Comparison of ENCODE assay signal across 17 cellular contexts in genomic region chr3:108073712-108074431, GRCh38. TPM values are rescaled to one million over a fixed set of nuclear protein-coding genes. Genes with fewer than 3 reads are reported as not detected.
DNase-seq lines count a peak whose midpoint lies in the region; TF ChIP-seq lines count a peak whose summit lies in the region.
"Had no signal": no experiment of that assay in that cellular context is flagged by ENCODE, and none has a peak within 500 bp of the region (broad histone marks: within the 10 kb centered on the region; RNA-seq: fewer than 3 reads in every experiment).

No MANE protein-coding gene starts in this region.

- H3K4me3 ChIP-seq in MG63 = no peak overlapping the region
- H3K4me3 ChIP-seq in epithelial cell of esophagus (ENCODE audit: low read length) = no peak overlapping the region
- H3K4me3 ChIP-seq in colonic mucosa = no peak overlapping the region
- H3K4me3 ChIP-seq in adrenal gland = no peak overlapping the region
- H3K4me3 ChIP-seq: cardiac muscle cell, gastrocnemius medialis had no signal

- H3K27ac ChIP-seq in colonic mucosa = no peak overlapping the region
- no peak overlapping the region for H3K27ac ChIP-seq in adrenal gland
- H3K27ac ChIP-seq: cardiac muscle cell, gastrocnemius medialis had no signal

- no peak overlapping the region for H3K9ac ChIP-seq in colonic mucosa (ENCODE audit: low read depth in 2 of 2, low read length in 2 of 2)

- H3K27me3 ChIP-seq in MG63 (no peaks in the 10 kb centered on the region), colonic mucosa (no peaks in the 10 kb centered on the region), adrenal gland (no peaks in the 10 kb centered on the region)
- H3K27me3 ChIP-seq: cardiac muscle cell, gastrocnemius medialis had no signal

- H3K4me3 Mint-ChIP-seq in activated naive CD4-positive, alpha-beta T cell treated with anti-CD3 and anti-CD28 coated beads, Interleukin-2, amount 50 U/mL, for 24 hours = no peak overlapping the region
- H3K4me3 Mint-ChIP-seq: endodermal cell, nephron had no signal

- peaks cover 11% of the 10 kb centered on the region for H3K36me3 ChIP-seq in MG63
- H3K36me3 ChIP-seq in colonic mucosa = no peaks in the 10 kb centered on the region
- H3K36me3 ChIP-seq in adrenal gland (replicated peaks in 1 of 2) = no peaks in the 10 kb centered on the region
- H3K36me3 ChIP-seq: cardiac muscle cell had no signal

- H3K36me3 Mint-ChIP-seq in activated naive CD4-positive, alpha-beta T cell treated with anti-CD3 and anti-CD28 coated beads, Interleukin-2, amount 50 U/mL, for 24 hours = peaks cover 45% of the 10 kb centered on the region

- intact Hi-C loops in colonic mucosa (cut with DNase I) = no loop called here
- intact Hi-C loops in adrenal gland (cut with DNase I) = no loop called here

- TF ChIP-seq POLR2A in adrenal gland (IDR thresholded peaks at IDR 0.05) = no peak

- H3K4me1 ChIP-seq in colonic mucosa (no peaks in the 10 kb centered on the region), adrenal gland (replicated peaks in 1 of 2) (no peaks in the 10 kb centered on the region)
- H3K4me1 ChIP-seq: gastrocnemius medialis had no signal

- H3K4me1 Mint-ChIP-seq in activated naive CD4-positive, alpha-beta T cell treated with anti-CD3 and anti-CD28 coated beads, Interleukin-2, amount 50 U/mL, for 24 hours = peaks cover 93% of the 10 kb centered on the region
- H3K4me1 Mint-ChIP-seq: nephron had no signal

- no peaks in the 10 kb centered on the region for H3K9me3 ChIP-seq in MG63
- no peaks in the 10 kb centered on the region for H3K9me3 ChIP-seq in colonic mucosa
- no peaks in the 10 kb centered on the region for H3K9me3 ChIP-seq in adrenal gland (replicated peaks in 1 of 3)
- H3K9me3 ChIP-seq: gastrocnemius medialis had no signal

- 79 to 86% (median 82%) methylated on average over 5 of the region's 5 CpGs for WGBS in adrenal gland, 4 donors

- H3K9me3 Mint-ChIP-seq in activated naive CD4-positive, alpha-beta T cell treated with anti-CD3 and anti-CD28 coated beads, Interleukin-2, amount 50 U/mL, for 24 hours = no peaks in the 10 kb centered on the region
- H3K9me3 Mint-ChIP-seq: endodermal cell, nephron had no signal

- no peak for DNase-seq in activated naive CD4-positive, alpha-beta T cell treated with Interleukin-2 at 50 U/mL for 16 hours
- DNase-seq in MG63 = peak; percentile 4
- peak; percentile 76 for DNase-seq in epithelial cell of esophagus (ENCODE audit: low read depth)
- peak; percentile 43 for DNase-seq in stromal cell of bone marrow (ENCODE audit: low read depth)
- DNase-seq in EL = no peak
- DNase-seq in colonic mucosa = no peak
- DNase-seq in adrenal gland = no peak
- DNase-seq: activated CD4-positive, alpha-beta T cell treated with anti-CD3 and anti-CD28 coated beads, Interleukin-2, amount 50 U/mL, for 48 hours; DMS153; endodermal cell; gastrocnemius medialis; NCI-H187 treated with DMSO at 0.1 percent for 48 hours; NCI-H510A; SHP77 treated with DMSO at 0.1 percent for 48 hours had no signal

- TF ChIP-seq CTCF in epithelial cell of esophagus (IDR thresholded peaks at IDR 0.05; ENCODE audit: insufficient read depth, low read depth, low read length, missing control alignments) = no peak
- no peak for TF ChIP-seq CTCF in colonic mucosa (IDR thresholded peaks at IDR 0.05)
- no peak for TF ChIP-seq CTCF in adrenal gland (IDR thresholded peaks at IDR 0.05)

- H3K27me3 Mint-ChIP-seq in activated naive CD4-positive, alpha-beta T cell treated with anti-CD3 and anti-CD28 coated beads, Interleukin-2, amount 50 U/mL, for 24 hours = no peaks in the 10 kb centered on the region

- peak overlapping the region; percentile 60 for H3K27ac Mint-ChIP-seq in activated naive CD4-positive, alpha-beta T cell treated with anti-CD3 and anti-CD28 coated beads, Interleukin-2, amount 50 U/mL, for 24 hours
- H3K27ac Mint-ChIP-seq: endodermal cell, nephron had no signal

RNA-seq across cellular contexts. Expression of gene CD47, which starts 17.0 kb away (rescaled TPM):
- 69.0 and 158 TPM in 2 replicates for total RNA-seq in MG63 (2014; rRNA removed; shearing (Covaris generic); ENCODE audit: low replicate concordance)
- total RNA-seq in colonic mucosa (100 to 1,000 TPM in 1 of 2 donors, 10 to 100 TPM in 1; 68.1 to 101 TPM), adrenal gland (100 to 1,000 TPM in 2 of 8 donors, 10 to 100 TPM in 6; 56.5 to 108 (median 82.9) TPM)
- polyA plus RNA-seq in adrenal gland = 10 to 100 TPM; 24.2 to 60.6 (median 37.6) TPM

Comparison
In these comparisons a context has a peak if more than half of its experiments do, and no peak if none do; other contexts are left out.
1. DNase-seq: peak in MG63 (single experiment), epithelial cell of esophagus (single experiment) and stromal cell of bone marrow (single experiment); none in activated naive CD4-positive, alpha-beta T cell treated with Interleukin-2 at 50 U/mL for 16 hours (single experiment), EL (single experiment), colonic mucosa (single experiment) and adrenal gland (0 of 7).